1 cellular context compared by ENCODE assay signal in the genomic region with DNA sequence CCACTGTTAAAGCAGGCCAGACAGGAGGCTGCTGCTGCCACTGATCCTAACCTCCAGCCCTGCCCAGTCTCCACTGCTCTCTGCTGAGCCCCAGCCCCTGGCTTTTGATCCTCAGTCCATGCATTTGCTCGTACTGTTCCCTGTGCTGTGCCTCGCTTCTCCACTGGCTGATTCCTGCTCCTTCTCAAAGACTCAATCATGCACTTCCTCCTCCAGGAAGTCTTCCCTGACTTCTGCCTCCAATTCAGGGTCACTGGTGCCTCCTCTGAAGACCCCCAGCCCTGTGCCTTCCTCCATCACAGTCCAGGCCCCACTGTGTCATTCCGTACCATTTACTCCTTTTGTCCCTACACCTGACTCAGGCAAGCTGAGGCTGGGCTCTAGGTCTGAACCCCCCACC.
A peak's percentile ranks its signal among the peaks of the same experiment; 100 is the strongest.
TF ChIP-seq lines count a peak whose summit lies in the region.

No MANE protein-coding gene starts in this region.

TF ChIP-seq in A549, 52 proteins besides CTCF, POLR2A, EP300 and RAD21:
- TF ChIP-seq GATA3 (IDR thresholded peaks at IDR 0.05; ENCODE audit: borderline replicate concordance), result no peak
- peak; percentile 55 for TF ChIP-seq ZFP36 (IDR thresholded peaks at IDR 0.05; ENCODE audit: borderline replicate concordance, partially characterized antibody)
